ENCODE assay signal across 21 cellular contexts in genomic region chr16:61900482-61900881, GRCh38.
DNase-seq lines count a peak whose midpoint lies in the region; ATAC-seq and TF ChIP-seq lines count a peak whose summit lies in the region.
"Had no signal": no experiment of that assay in that cellular context is flagged by ENCODE, and none has a peak within 500 bp of the region (broad histone marks: within the 10 kb centered on the region; RNA-seq: fewer than 3 reads in every experiment).

No MANE protein-coding gene starts in this region.

- ATAC-seq in HG02970 (IDR thresholded peaks at IDR 0.05; ENCODE audit: low FRiP score, unreplicated experiment) (no peak), omental fat pad (ENCODE audit: low FRiP score) (no peak)
- ATAC-seq: activated naive CD4-positive, alpha-beta T cell treated with anti-CD3 and anti-CD28 coated beads, Interleukin-2, amount 50 U/mL, for 72 hours; gastrocnemius medialis had no signal

- no peaks in the 10 kb centered on the region for H3K27me3 Mint-ChIP-seq in activated naive CD8-positive, alpha-beta T cell treated with anti-CD3 and anti-CD28 coated beads for 36 hours
- H3K27me3 Mint-ChIP-seq: CD4-positive, CD25-positive, alpha-beta regulatory T cell; naive B cell had no signal

- DNase-seq in EL, result peak; percentile 77
- DNase-seq in MV-4-11 (lab: John Stamatoyannopoulos, UW), result peak; percentile 24
- DNase-seq in choroid plexus epithelial cell (ENCODE audit: low read depth), result peak; percentile 67
- DNase-seq in myocyte (ENCODE audit: low read depth), result peak; percentile 38
- no peak for DNase-seq in NOMO-1 (lab: John Stamatoyannopoulos, UW; ENCODE audit: unreplicated experiment in 2 of 2)
- DNase-seq in omental fat pad (ENCODE audit: low spot score), result no peak
- no peak for DNase-seq in activated naive CD8-positive, alpha-beta T cell treated with anti-CD3 and anti-CD28 coated beads for 36 hours
- DNase-seq: ACHN; activated CD4-positive, alpha-beta T cell treated with anti-CD3 and anti-CD28 coated beads for 4 hours; CD4-positive, CD25-positive, alpha-beta regulatory T cell; DMS 273 treated with DMSO at 0.1 percent for 48 hours; gastrocnemius medialis; H7; naive B cell; NCI-H1417 treated with DMSO at 0.1 percent for 48 hours; NCI-H524 had no signal

- no peaks in the 10 kb centered on the region for H3K36me3 Mint-ChIP-seq in activated naive CD8-positive, alpha-beta T cell treated with anti-CD3 and anti-CD28 coated beads for 36 hours
- H3K36me3 Mint-ChIP-seq: brain; CD4-positive, CD25-positive, alpha-beta regulatory T cell; naive B cell had no signal

- no peaks in the 10 kb centered on the region for H3K4me1 Mint-ChIP-seq in activated naive CD8-positive, alpha-beta T cell treated with anti-CD3 and anti-CD28 coated beads for 36 hours
- H3K4me1 Mint-ChIP-seq: brain; CD4-positive, CD25-positive, alpha-beta regulatory T cell; naive B cell had no signal

- peaks cover 8% of the 10 kb centered on the region for H3K9me3 Mint-ChIP-seq in activated naive CD8-positive, alpha-beta T cell treated with anti-CD3 and anti-CD28 coated beads for 36 hours

- no peak overlapping the region for H3K4me3 ChIP-seq in choroid plexus epithelial cell (ENCODE audit: low read depth, low read length)
- H3K4me3 ChIP-seq: gastrocnemius medialis, right atrium auricular region, suprapubic skin had no signal

- H3K27ac Mint-ChIP-seq in activated naive CD8-positive, alpha-beta T cell treated with anti-CD3 and anti-CD28 coated beads for 36 hours, result no peak overlapping the region
- H3K27ac Mint-ChIP-seq: activated naive CD4-positive, alpha-beta T cell treated with anti-CD3 and anti-CD28 coated beads, Interleukin-2, amount 50 U/mL, for 72 hours; brain; CD4-positive, CD25-positive, alpha-beta regulatory T cell; naive B cell had no signal

- TF ChIP-seq CTCF in choroid plexus epithelial cell (conservative IDR thresholded peaks at IDR 0.05; ENCODE audit: low read depth, low read length), result no peak
- TF ChIP-seq CTCF in omental fat pad (IDR thresholded peaks at IDR 0.05), result no peak

- no peak overlapping the region for H3K4me3 Mint-ChIP-seq in activated naive CD8-positive, alpha-beta T cell treated with anti-CD3 and anti-CD28 coated beads for 36 hours
- H3K4me3 Mint-ChIP-seq: brain; CD4-positive, CD25-positive, alpha-beta regulatory T cell; naive B cell had no signal

Comparison
In these comparisons a context has a peak if more than half of its experiments do, and no peak if none do; other contexts are left out.
1. DNase-seq: peak in EL (single experiment), MV-4-11 (single experiment), choroid plexus epithelial cell (single experiment) and myocyte (single experiment); none in NOMO-1 (0 of 2), omental fat pad (single experiment) and activated naive CD8-positive, alpha-beta T cell treated with anti-CD3 and anti-CD28 coated beads for 36 hours (single experiment).